In genomic region chrX:119647089-119647488, GRCh38 we compare ENCODE assay signal across 14 cellular contexts. TPM values are rescaled to one million over a fixed set of nuclear protein-coding genes. Genes with fewer than 3 reads are reported as not detected.
DNase-seq lines count a peak whose midpoint lies in the region; ATAC-seq, FAIRE-seq and TF ChIP-seq lines count a peak whose summit lies in the region.
"Had no signal": no experiment of that assay in that cellular context is flagged by ENCODE, and none has a peak within 500 bp of the region (broad histone marks: within the 10 kb centered on the region; RNA-seq: fewer than 3 reads in every experiment).

No MANE protein-coding gene starts in this region.

- TF ChIP-seq POLR2A in K562 (conservative IDR thresholded peaks at IDR 0.05): no peak
- no peak for TF ChIP-seq POLR2A in suprapubic skin (IDR thresholded peaks at IDR 0.05)

- H3K9ac ChIP-seq in OCI-LY3 (ENCODE audit: low read length): peak overlapping the region; percentile 34; the same call in 1 of the 2 replicates
- H3K9ac ChIP-seq in K562 (ENCODE audit: insufficient read depth in 1 of 2, low read depth in 2 of 2, low read length in 2 of 2): no peak overlapping the region
- no peak overlapping the region for H3K9ac ChIP-seq in mesenchymal stem cell (ENCODE audit: low read length)

- no peak overlapping the region for H3K4ac ChIP-seq in mesenchymal stem cell (ENCODE audit: low read depth in 1 of 2, low read length in 2 of 2)

- no peak for DNase-seq in activated naive CD4-positive, alpha-beta T cell treated with anti-CD3 and anti-CD28 coated beads, Interleukin-2, amount 50 U/mL, for 72 hours (ENCODE audit: low spot score in 2 of 2)
- no peak for DNase-seq in activated naive CD4-positive, alpha-beta T cell treated with Interleukin-2 at 50 U/mL for 16 hours
- DNase-seq in K562 (ENCODE audit: extremely low read depth in 1 of 4, low spot score in 3 of 4): no peak
- DNase-seq in mesenchymal stem cell: no peak
- no peak for DNase-seq in suprapubic skin (ENCODE audit: low spot score in 2 of 2)
- no peak for DNase-seq in cardiac septum (ENCODE audit: low spot score)
- DNase-seq in EL: no peak
- DNase-seq: activated CD4-positive, CD25-positive, alpha-beta regulatory T cell treated with anti-CD3 and anti-CD28 coated beads, Interleukin-2, amount 50 U/mL, for 72 hours; cortex of kidney; NCI-H1105 treated with DMSO at 0.1 percent for 48 hours; stimulated activated CD4-positive, alpha-beta T cell treated with anti-CD3 and anti-CD28 coated beads, Interleukin-12 subunit alpha, Interleukin-12 subunit beta, amount 100 ng/mL, for 4 hours had no signal

- H3K27ac Mint-ChIP-seq in activated naive CD4-positive, alpha-beta T cell treated with anti-CD3 and anti-CD28 coated beads, Interleukin-2, amount 50 U/mL, for 72 hours: peak overlapping the region; percentile 91 to 95
- H3K27ac Mint-ChIP-seq: GM23338 had no signal

- BruUV-seq in K562 (replicated peaks; lab: Mats Ljungman, UMichigan): no TSS peak

- no peaks in the 10 kb centered on the region for H3K9me3 ChIP-seq in OCI-LY3 (ENCODE audit: insufficient read depth, low read length)
- no peaks in the 10 kb centered on the region for H3K9me3 ChIP-seq in K562 (replicated peaks; ENCODE audit: control insufficient read depth, insufficient read depth, low read depth, low read length)
- H3K9me3 ChIP-seq in mesenchymal stem cell (ENCODE audit: control insufficient read depth, low read length): no peaks in the 10 kb centered on the region
- H3K9me3 ChIP-seq in suprapubic skin: no peaks in the 10 kb centered on the region
- H3K9me3 ChIP-seq: right atrium auricular region had no signal

- no peak overlapping the region for H2BK120ac ChIP-seq in mesenchymal stem cell (ENCODE audit: low read depth, low read length)

- peak overlapping the region; percentile 51 for H3K4me2 ChIP-seq in OCI-LY3 (ENCODE audit: low read length)
- no peak overlapping the region for H3K4me2 ChIP-seq in K562 (ENCODE audit: insufficient read depth, low read length)
- H3K4me2 ChIP-seq in mesenchymal stem cell (ENCODE audit: low read length, poor library complexity, severe bottlenecking): no peak overlapping the region
- H3K4me2 ChIP-seq: GM23338 had no signal

- TF ChIP-seq RAD21 in K562 (CRISPR knock-in tag; conservative IDR thresholded peaks at IDR 0.05 in 1 of 2, IDR thresholded peaks at IDR 0.05 in 1 of 2): no peak

- H3K79me1 ChIP-seq in mesenchymal stem cell (replicated peaks; ENCODE audit: low read length, poor library complexity, severe bottlenecking): no peaks in the 10 kb centered on the region

- FAIRE-seq in K562 (lab: Jason Lieb, UNC): no peak

- WGBS in K562 (ENCODE audit: insufficient coverage, low coverage, missing lambda C conversion rate): 100% methylated on average over 2 of the region's 2 CpGs
- WGBS in mesenchymal stem cell: no CpG with 5 or more reads among the region's 2 CpGs
- 74% methylated on average over 2 of the region's 2 CpGs for WGBS in suprapubic skin

- H3K9me3 Mint-ChIP-seq in activated naive CD4-positive, alpha-beta T cell treated with anti-CD3 and anti-CD28 coated beads, Interleukin-2, amount 50 U/mL, for 72 hours: no peaks in the 10 kb centered on the region
- H3K9me3 Mint-ChIP-seq: GM23338 had no signal

- in situ Hi-C loops in K562 (cut with MboI): no loop called here

- TF ChIP-seq EP300 in K562 (IDR thresholded peaks at IDR 0.05; ENCODE audit: low read length) (no peak), suprapubic skin (IDR thresholded peaks at IDR 0.05) (no peak)

- no peaks in the 10 kb centered on the region for H3K9me1 ChIP-seq in K562 (ENCODE audit: control insufficient read depth, insufficient read depth, low read length)

- H3K27ac ChIP-seq in OCI-LY3 (ENCODE audit: low read length) (peak overlapping the region; percentile 99), K562 (ENCODE audit: extremely low read depth, low read depth, low read length) (no peak overlapping the region), mesenchymal stem cell (ENCODE audit: low read length, poor library complexity, severe bottlenecking) (no peak overlapping the region), suprapubic skin (no peak overlapping the region)
- H3K27ac ChIP-seq: right atrium auricular region had no signal

- no peak for ATAC-seq in activated naive CD4-positive, alpha-beta T cell treated with anti-CD3 and anti-CD28 coated beads, Interleukin-2, amount 50 U/mL, for 72 hours
- no peak for ATAC-seq in K562
- ATAC-seq: GM23338 had no signal

- peaks cover 10 to 14% of the 10 kb centered on the region in 2 donors for H3K36me3 Mint-ChIP-seq in activated naive CD4-positive, alpha-beta T cell treated with anti-CD3 and anti-CD28 coated beads, Interleukin-2, amount 50 U/mL, for 72 hours

- H2AK5ac ChIP-seq in mesenchymal stem cell (ENCODE audit: low read length, severe bottlenecking): no peak overlapping the region

- intact Hi-C loops in K562 (cut with micrococcal nuclease) (no loop called here), cardiac septum (cut with DNase I) (no loop called here)

- H4K20me1 ChIP-seq in OCI-LY3 (ENCODE audit: insufficient read depth, low read length) (no peaks in the 10 kb centered on the region; the same call in 1 of the 2 replicates), K562 (replicated peaks; ENCODE audit: control insufficient read depth, insufficient read depth, low read length) (no peaks in the 10 kb centered on the region)

- H2BK5ac ChIP-seq in mesenchymal stem cell (ENCODE audit: low read depth, low read length, poor library complexity, severe bottlenecking): no peak overlapping the region

- H2AFZ ChIP-seq in OCI-LY3 (ENCODE audit: low read depth, low read length) (no peak overlapping the region), K562 (ENCODE audit: low read depth, low read length) (no peak overlapping the region), mesenchymal stem cell (ENCODE audit: low read depth, low read length) (no peak overlapping the region)
- H2AFZ ChIP-seq: GM23338 had no signal

- H4K8ac ChIP-seq in mesenchymal stem cell (ENCODE audit: low read length): no peak overlapping the region

- peaks cover 52% of the 10 kb centered on the region for H3K4me1 ChIP-seq in OCI-LY3 (ENCODE audit: low read length)
- no peaks in the 10 kb centered on the region; a peak in 1 of 5 replicates for H3K4me1 ChIP-seq in K562 (replicated peaks in 1 of 2; ENCODE audit: control insufficient read depth in 2 of 2, insufficient read depth in 2 of 2, low read length in 2 of 2)
- H3K4me1 ChIP-seq in mesenchymal stem cell (ENCODE audit: control insufficient read depth, insufficient read depth, low read depth, low read length): no peaks in the 10 kb centered on the region
- H3K4me1 ChIP-seq in suprapubic skin: no peaks in the 10 kb centered on the region
- H3K4me1 ChIP-seq: right atrium auricular region had no signal

- H3K27me3 ChIP-seq in OCI-LY3 (ENCODE audit: low read depth, low read length) (no peaks in the 10 kb centered on the region), K562 (ENCODE audit: control insufficient read depth in 2 of 2, insufficient read depth in 2 of 2, low read length in 2 of 2) (no peaks in the 10 kb centered on the region), mesenchymal stem cell (ENCODE audit: control insufficient read depth in 1 of 2, insufficient read depth in 1 of 2, low read length in 2 of 2) (peaks cover 0 to 9% of the 10 kb centered on the region in 2 experiments), suprapubic skin (no peaks in the 10 kb centered on the region)
- H3K27me3 ChIP-seq: right atrium auricular region had no signal

- no peak overlapping the region for H3K18ac ChIP-seq in mesenchymal stem cell (ENCODE audit: low read depth in 1 of 2, low read length in 2 of 2)

- H2BK15ac ChIP-seq in mesenchymal stem cell (ENCODE audit: low read depth, poor library complexity, severe bottlenecking): no peak overlapping the region

- H3K79me2 ChIP-seq in OCI-LY3 (ENCODE audit: low read length) (peaks cover 23% of the 10 kb centered on the region), K562 (ENCODE audit: control insufficient read depth, insufficient read depth, low read length) (no peaks in the 10 kb centered on the region)

- no peak overlapping the region for H2BK12ac ChIP-seq in mesenchymal stem cell (ENCODE audit: low read length in 2 of 2)

- H3K36me3 ChIP-seq in OCI-LY3 (replicated peaks; ENCODE audit: low read depth, low read length): peaks cover 57% of the 10 kb centered on the region
- H3K36me3 ChIP-seq in K562 (ENCODE audit: control insufficient read depth, insufficient read depth, low read length): peaks cover 34% of the 10 kb centered on the region; the same call in 2 of the 3 replicates
- peaks cover 0 to 3% of the 10 kb centered on the region in 2 experiments for H3K36me3 ChIP-seq in mesenchymal stem cell (ENCODE audit: control insufficient read depth in 1 of 2, insufficient read depth in 2 of 2, low read depth in 1 of 2, low read length in 2 of 2)
- no peaks in the 10 kb centered on the region for H3K36me3 ChIP-seq in suprapubic skin
- H3K36me3 ChIP-seq: right atrium auricular region had no signal

- TF ChIP-seq CTCF in OCI-LY3 (IDR thresholded peaks at IDR 0.05; ENCODE audit: low read depth, low read length) (no peak), K562 (IDR thresholded peaks at IDR 0.05 in 2 of 3, conservative IDR thresholded peaks at IDR 0.05 in 1 of 3; ENCODE audit: insufficient read depth in 2 of 3, low read depth in 1 of 3, low read length in 3 of 3) (no peak), suprapubic skin (IDR thresholded peaks at IDR 0.05) (no peak)

- POLR2A ChIA-PET in K562 (lab: Yijun Ruan, JAX): no interaction called here

- CTCF ChIA-PET in K562 (lab: Yijun Ruan, JAX; ENCODE audit: low intra/inter-chr PET ratio): no interaction called here

- no peak overlapping the region for H4K91ac ChIP-seq in mesenchymal stem cell (ENCODE audit: low read length)

- peak overlapping the region; percentile 34; the same call in 1 of the 2 replicates for H3K4me3 ChIP-seq in OCI-LY3 (ENCODE audit: low read length)
- H3K4me3 ChIP-seq in K562: no peak overlapping the region
- H3K4me3 ChIP-seq in mesenchymal stem cell (ENCODE audit: insufficient read depth in 1 of 2, low read depth in 1 of 2, low read length in 2 of 2): no peak overlapping the region
- H3K4me3 ChIP-seq in suprapubic skin: no peak overlapping the region
- H3K4me3 ChIP-seq: GM23338, right atrium auricular region had no signal

- no peak overlapping the region for H3K14ac ChIP-seq in mesenchymal stem cell (ENCODE audit: low read length in 2 of 2)

- no peak overlapping the region for H3K23ac ChIP-seq in mesenchymal stem cell (ENCODE audit: low read length in 2 of 2)

RNA-seq across cellular contexts. Expression of gene NKRF, which starts 40.9 kb away (rescaled TPM):
- total RNA-seq in activated naive CD4-positive, alpha-beta T cell treated with anti-CD3 and anti-CD28 coated beads, Interleukin-2, amount 50 U/mL, for 72 hours: 10 to 100 TPM; 17.1 to 21.9 TPM
- total RNA-seq in K562 (2011; cell fraction: chromatin; rRNA removed; ENCODE audit: low replicate concordance): 16.6 and 45.9 TPM in 2 replicates
- 12.7 and 13.9 TPM in 2 replicates for total RNA-seq in K562 (2011; cell fraction: nucleolus; rRNA removed)
- total RNA-seq in K562 (2011; cell fraction: nucleoplasm; rRNA removed): 21.9 and 27.9 TPM in 2 replicates
- total RNA-seq in K562 (2014; rRNA removed): 11.7 and 12.8 TPM in 2 replicates
- 27.2 and 30.1 TPM in 2 replicates for total RNA-seq in K562 (2014; rRNA removed; fragmentation: Illumina TruSeq; extraction: Trizol)
- total RNA-seq in K562 (2015; rRNA removed; fragmentation: Illumina TruSeq; extraction: Trizol): 20.1 and 20.7 TPM in 2 replicates
- total RNA-seq in K562 (2021): 30.0 and 31.9 TPM in 2 replicates
- 16.0 and 19.0 TPM in 2 replicates for polyA plus RNA-seq in K562 (2011; rRNA removed)
- polyA plus RNA-seq in K562 (2011; cell fraction: cytosol; rRNA removed): 8.5 and 8.7 TPM in 2 replicates
- polyA plus RNA-seq in K562 (2011; cell fraction: nucleus; rRNA removed): 9.6 and 12.1 TPM in 2 replicates
- polyA plus RNA-seq in K562 (2012): 14.2 and 21.3 TPM in 2 replicates
- polyA plus RNA-seq in K562 (2014; fragmentation: Illumina TruSeq; extraction: Trizol): 28.7 and 31.9 TPM in 2 replicates
- 10 to 100 TPM in 1 of 2 experiments, 1 to 10 TPM in 1; 8.9 to 10.8 TPM for polyA plus RNA-seq in K562 (2014; fragmentation: Nextera tagmentation; extraction: Ambion mirVana)
- polyA plus RNA-seq in K562 (2014; rRNA removed): 13.3 and 16.8 TPM in 2 replicates
- polyA minus RNA-seq in K562 (2011; rRNA and poly(A)+ RNA removed): 28.3 and 31.4 TPM in 2 replicates
- 14.7 and 20.0 TPM in 2 replicates for polyA minus RNA-seq in K562 (2011; cell fraction: cytosol; rRNA and poly(A)+ RNA removed)
- 7.0 and 10.9 TPM in 2 replicates for polyA minus RNA-seq in K562 (2011; cell fraction: nucleus; rRNA and poly(A)+ RNA removed)
- polyA plus RNA-seq in mesenchymal stem cell (2013, experiment 1 of 2): 5.9 TPM
- polyA plus RNA-seq in mesenchymal stem cell (2013, experiment 2 of 2): 6.0 TPM
- 10 to 100 TPM in 3 of 4 donors, 1 to 10 TPM in 1; 9.7 to 13.6 (median 11.9) TPM for total RNA-seq in suprapubic skin
- total RNA-seq in cardiac septum: 5.3 TPM

RNA-seq across cellular contexts. Expression of gene SEPTIN6, which starts 45.9 kb away (rescaled TPM):
- 100 to 1,000 TPM; 110 to 233 TPM for total RNA-seq in activated naive CD4-positive, alpha-beta T cell treated with anti-CD3 and anti-CD28 coated beads, Interleukin-2, amount 50 U/mL, for 72 hours
- 62.2 and 67.3 TPM in 2 replicates for total RNA-seq in K562 (2011; cell fraction: chromatin; rRNA removed; ENCODE audit: low replicate concordance)
- 20.0 and 24.9 TPM in 2 replicates for total RNA-seq in K562 (2011; cell fraction: nucleolus; rRNA removed)
- total RNA-seq in K562 (2011; cell fraction: nucleoplasm; rRNA removed): 38.7 and 66.8 TPM in 2 replicates
- total RNA-seq in K562 (2014; rRNA removed): 33.7 and 39.9 TPM in 2 replicates
- total RNA-seq in K562 (2014; rRNA removed; fragmentation: Illumina TruSeq; extraction: Trizol): 36.2 and 37.8 TPM in 2 replicates
- 37.8 and 41.1 TPM in 2 replicates for total RNA-seq in K562 (2015; rRNA removed; fragmentation: Illumina TruSeq; extraction: Trizol)
- total RNA-seq in K562 (2021): 37.7 and 37.8 TPM in 2 replicates
- polyA plus RNA-seq in K562 (2011; rRNA removed): 54.6 and 85.4 TPM in 2 replicates
- 57.5 and 94.0 TPM in 2 replicates for polyA plus RNA-seq in K562 (2011; cell fraction: cytosol; rRNA removed)
- polyA plus RNA-seq in K562 (2011; cell fraction: nucleus; rRNA removed): 46.0 and 56.9 TPM in 2 replicates
- 31.8 and 66.7 TPM in 2 replicates for polyA plus RNA-seq in K562 (2012)
- 51.8 and 67.0 TPM in 2 replicates for polyA plus RNA-seq in K562 (2014; fragmentation: Illumina TruSeq; extraction: Trizol)
- polyA plus RNA-seq in K562 (2014; fragmentation: Nextera tagmentation; extraction: Ambion mirVana): 10 to 100 TPM in 1 of 2 experiments, 1 to 10 TPM in 1; 8.4 to 12.2 TPM
- 29.0 and 35.3 TPM in 2 replicates for polyA plus RNA-seq in K562 (2014; rRNA removed)
- 114 and 136 TPM in 2 replicates for polyA minus RNA-seq in K562 (2011; rRNA and poly(A)+ RNA removed)
- polyA minus RNA-seq in K562 (2011; cell fraction: cytosol; rRNA and poly(A)+ RNA removed): 53.4 and 56.8 TPM in 2 replicates
- 12.5 and 39.9 TPM in 2 replicates for polyA minus RNA-seq in K562 (2011; cell fraction: nucleus; rRNA and poly(A)+ RNA removed)
- 63.7 TPM for polyA plus RNA-seq in mesenchymal stem cell (2013, experiment 1 of 2)
- polyA plus RNA-seq in mesenchymal stem cell (2013, experiment 2 of 2): 65.3 TPM
- total RNA-seq in suprapubic skin: 10 to 100 TPM; 10.1 to 14.1 (median 10.9) TPM
- 10.1 TPM for total RNA-seq in cardiac septum
